ENCODE assay signal across 16 cellular contexts in the genomic region with DNA sequence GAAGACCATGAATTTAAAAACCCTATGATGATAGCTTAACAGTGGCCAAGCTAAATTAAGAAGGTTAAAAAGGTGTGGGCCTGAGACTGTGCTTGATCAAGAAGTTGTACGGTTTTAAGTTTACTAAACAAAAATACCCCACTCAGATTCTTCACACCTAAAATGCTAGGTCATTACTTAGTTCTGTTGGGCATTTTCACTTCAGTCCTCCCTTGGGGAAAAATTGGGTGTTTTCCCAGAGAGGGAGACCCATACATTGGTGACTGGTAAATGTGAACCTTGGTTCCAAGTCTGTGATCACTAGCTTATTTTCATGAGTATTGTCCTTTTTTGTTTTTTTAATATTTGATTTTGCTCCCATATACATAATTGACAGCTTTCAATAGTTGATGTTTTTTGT. TPM values are rescaled to one million over a fixed set of nuclear protein-coding genes. Genes with fewer than 3 reads are reported as not detected.
DNase-seq lines count a peak whose midpoint lies in the region; ATAC-seq and TF ChIP-seq lines count a peak whose summit lies in the region.
"Had no signal": no experiment of that assay in that cellular context is flagged by ENCODE, and none has a peak within 500 bp of the region (broad histone marks: within the 10 kb centered on the region; RNA-seq: fewer than 3 reads in every experiment).

No MANE protein-coding gene starts in this region.

- no peaks in the 10 kb centered on the region for H3K9me3 ChIP-seq in MG63
- H3K9me3 ChIP-seq in A673 (ENCODE audit: low read depth, low read length, poor library complexity, severe bottlenecking) = no peaks in the 10 kb centered on the region
- H3K9me3 ChIP-seq in heart right ventricle = no peaks in the 10 kb centered on the region
- H3K9me3 ChIP-seq in colonic mucosa = no peaks in the 10 kb centered on the region
- H3K9me3 ChIP-seq: BLaER1 treated with 17β-estradiol and CSF1 and Interleukin-3, amounts not matched to agents 10 nM and 100 nM had no signal

- DNase-seq in GM12865 (ENCODE audit: low read depth) = peak; percentile 46
- DNase-seq in MG63 = no peak
- DNase-seq in A673 (ENCODE audit: low spot score) = no peak
- no peak for DNase-seq in heart right ventricle
- no peak for DNase-seq in colonic mucosa
- DNase-seq: 8988T; Calu3; CD8-positive, alpha-beta T cell; HCEC 1CT had no signal

- CTCF ChIA-PET in A673 (lab: Charles Lee) = no interaction called here

- H3K27ac ChIP-seq in A673 (ENCODE audit: low read depth, low read length, poor library complexity, severe bottlenecking) (no peak overlapping the region), heart right ventricle (no peak overlapping the region), colonic mucosa (no peak overlapping the region)
- H3K27ac ChIP-seq: BLaER1 treated with 17β-estradiol and CSF1 and Interleukin-3, amounts not matched to agents 10 nM and 100 nM; HL-60; KMS-11 had no signal

- BruUV-seq in A673 (replicated peaks; lab: Mats Ljungman, UMichigan) = no TSS peak

- 0% methylated on average over 1 of the region's 1 CpG for WGBS in heart right ventricle, 2 donors

- H3K4me1 ChIP-seq in A673 (ENCODE audit: insufficient read depth, low read length, poor library complexity, severe bottlenecking) (no peaks in the 10 kb centered on the region), heart right ventricle (peaks cover 0 to 23% (median 0%) of the 10 kb centered on the region in 9 donors), colonic mucosa (no peaks in the 10 kb centered on the region)
- H3K4me1 ChIP-seq: BLaER1 treated with 17β-estradiol and CSF1 and Interleukin-3, amounts not matched to agents 10 nM and 100 nM had no signal

- H3K4me3 ChIP-seq in GM12865 (ENCODE audit: low read depth, low read length) (no peak overlapping the region), MG63 (no peak overlapping the region), A673 (ENCODE audit: low read depth, low read length, poor library complexity, severe bottlenecking) (no peak overlapping the region), heart right ventricle (no peak overlapping the region), colonic mucosa (no peak overlapping the region)
- H3K4me3 ChIP-seq: BLaER1 treated with 17β-estradiol and CSF1 and Interleukin-3, amounts not matched to agents 10 nM and 100 nM; GM23338 had no signal

- ATAC-seq in HG02610 (IDR thresholded peaks at IDR 0.05; ENCODE audit: unreplicated experiment) = peak; percentile 85
- ATAC-seq in HG03432 (IDR thresholded peaks at IDR 0.05; ENCODE audit: unreplicated experiment) = peak; percentile 46
- no peak for ATAC-seq in heart right ventricle
- ATAC-seq: CD8-positive, alpha-beta T cell; GM23338 had no signal

- H3K9ac ChIP-seq in colonic mucosa (ENCODE audit: low read depth in 2 of 2, low read length in 2 of 2) = no peak overlapping the region
- H3K9ac ChIP-seq: BLaER1 treated with 17β-estradiol and CSF1 and Interleukin-3, amounts not matched to agents 10 nM and 100 nM; KMS-11 had no signal

- no peak for TF ChIP-seq CTCF in GM12865 (IDR thresholded peaks at IDR 0.05; ENCODE audit: insufficient read depth, low read depth, low read length, missing control alignments)
- TF ChIP-seq CTCF in A673 (conservative IDR thresholded peaks at IDR 0.05; ENCODE audit: low read depth, low read length) = no peak
- no peak for TF ChIP-seq CTCF in heart right ventricle (IDR thresholded peaks at IDR 0.05)
- TF ChIP-seq CTCF in colonic mucosa (IDR thresholded peaks at IDR 0.05) = no peak

- H3K36me3 ChIP-seq in MG63 (no peaks in the 10 kb centered on the region), A673 (ENCODE audit: insufficient read depth, low read length, poor library complexity, severe bottlenecking) (no peaks in the 10 kb centered on the region), heart right ventricle (no peaks in the 10 kb centered on the region), colonic mucosa (no peaks in the 10 kb centered on the region)
- H3K36me3 ChIP-seq: BLaER1 treated with 17β-estradiol and CSF1 and Interleukin-3, amounts not matched to agents 10 nM and 100 nM had no signal

- intact Hi-C loops in A673 (cut with micrococcal nuclease; ENCODE audit: unreplicated experiment) = no loop called here
- intact Hi-C loops in heart right ventricle (cut with DNase I) = no loop called here
- intact Hi-C loops in colonic mucosa (cut with DNase I) = no loop called here

- POLR2A ChIA-PET in A673 (lab: Charles Lee; ENCODE audit: low non-redundant PET) = no interaction called here

- H3K27me3 ChIP-seq in MG63 (0 out of 2 replicates have a peak, but pooled peaks cover 8% of the 10 kb centered on the region), A673 (replicated peaks; ENCODE audit: insufficient read depth, low read depth, low read length, poor library complexity) (no peaks in the 10 kb centered on the region), heart right ventricle (peaks cover 0 to 4% (median 0%) of the 10 kb centered on the region in 7 donors), colonic mucosa (no peaks in the 10 kb centered on the region)
- H3K27me3 ChIP-seq: BLaER1 treated with 17β-estradiol and CSF1 and Interleukin-3, amounts not matched to agents 10 nM and 100 nM had no signal

RNA-seq across cellular contexts. Expression of a gene that starts 44.4 kb away (rescaled TPM):
- total RNA-seq in MG63 (2014; rRNA removed; shearing (Covaris generic); ENCODE audit: low replicate concordance) = not detected in 2 replicates
- 0.11 and 0.44 TPM in 2 replicates for total RNA-seq in A673 (2021)
- total RNA-seq in heart right ventricle = 100 to 1,000 TPM in 2 of 10 donors, 10 to 100 TPM in 8; 50.6 to 159 (median 68.7) TPM
- 10 to 100 TPM; 18.7 to 21.9 TPM for polyA plus RNA-seq in heart right ventricle
- total RNA-seq in colonic mucosa = under 1 TPM; 0.11 to 0.40 TPM
- total RNA-seq: B cell; Calu3; CD8-positive, alpha-beta T cell had no signal

Comparison
In these comparisons a context has a peak if more than half of its experiments do, and no peak if none do; other contexts are left out.
1. ATAC-seq: peak in HG02610 (single experiment) and HG03432 (single experiment); none in heart right ventricle (0 of 8).
2. RNA of a gene that starts 44.4 kb away (total RNA-seq): 50.6 to 159 TPM in heart right ventricle; 0.11 to 0.40 TPM in colonic mucosa, 0.11 to 0.44 TPM in A673 and not detected in MG63; every median in the first group is over 10 times any median in the second.